ENCODE assay signal across 10 cellular contexts in the genomic region with DNA sequence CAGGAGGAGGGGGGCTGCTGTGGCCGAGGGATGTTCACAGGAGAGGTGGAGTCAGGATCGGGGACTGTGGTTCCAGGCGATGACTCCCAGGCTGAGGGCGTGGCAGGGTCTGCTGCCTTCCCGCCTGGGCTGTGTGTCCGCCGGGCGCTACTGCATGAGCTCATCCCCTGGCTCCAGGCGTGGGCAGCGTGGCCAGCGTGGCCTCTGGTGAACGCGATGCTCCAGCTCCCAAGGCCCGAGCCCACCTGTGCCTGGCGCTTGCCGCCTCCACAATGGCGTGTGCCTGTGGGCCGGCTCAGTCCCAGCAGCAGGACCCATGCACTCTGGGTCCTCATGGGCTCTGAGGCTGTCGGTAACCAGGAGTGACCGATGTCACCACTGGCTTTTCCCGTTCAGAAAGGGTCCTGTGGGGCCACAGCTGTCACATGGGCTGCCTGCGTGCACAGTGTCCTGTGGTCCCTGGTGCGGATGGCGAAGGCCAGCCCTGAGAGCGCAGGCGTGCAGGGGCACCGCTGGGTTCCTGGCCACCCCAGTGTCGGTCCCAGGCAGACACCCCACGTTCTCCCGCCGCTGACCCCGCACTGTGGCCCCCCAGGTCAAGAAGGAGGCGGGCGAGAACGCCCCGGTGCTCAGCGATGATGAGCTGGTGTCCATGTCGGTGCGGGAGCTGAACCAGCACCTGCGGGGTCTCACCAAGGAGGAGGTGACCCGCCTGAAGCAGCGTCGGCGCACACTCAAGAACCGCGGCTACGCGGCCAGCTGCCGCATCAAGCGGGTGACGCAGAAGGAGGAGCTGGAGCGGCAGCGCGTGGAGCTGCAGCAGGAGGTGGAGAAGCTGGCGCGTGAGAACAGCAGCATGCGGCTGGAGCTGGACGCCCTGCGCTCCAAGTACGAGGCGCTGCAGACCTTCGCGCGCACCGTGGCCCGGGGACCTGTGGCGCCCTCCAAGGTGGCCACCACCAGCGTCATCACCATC. TPM values are rescaled to one million over a fixed set of nuclear protein-coding genes. Genes with fewer than 3 reads are reported as not detected.
DNase-seq lines count a peak whose midpoint lies in the region; ATAC-seq, FAIRE-seq and TF ChIP-seq lines count a peak whose summit lies in the region.
"Had no signal": no experiment of that assay in that cellular context is flagged by ENCODE, and none has a peak within 500 bp of the region (broad histone marks: within the 10 kb centered on the region; RNA-seq: fewer than 3 reads in every experiment).

No MANE protein-coding gene starts in this region.

- DNase-seq in Daoy (ENCODE audit: low read depth): peak; percentile 62
- peak; percentile 82 for DNase-seq in coronary artery (ENCODE audit: low spot score)
- peak in 4 of 6 donors; percentile 32 to 83 (median 46) for DNase-seq in pancreas
- DNase-seq in T-cell: no peak
- DNase-seq in activated T-helper 1 cell treated with anti-CD3 and anti-CD28 coated beads, Interleukin-12 subunit alpha, Interleukin-12 subunit beta, Interleukin-2, Interleukin-4 antibody, amounts not matched to agents 30 ng/mL and 10 ng/mL and 1 ng/mL, durations not matched to agents 14 hours and 24 hours and 36 hours (ENCODE audit: low spot score): no peak
- DNase-seq: activated B cell treated with CpG ODN at 0.5 μM for 24 hours; activated naive CD4-positive, alpha-beta T cell treated with anti-CD3 and anti-CD28 coated beads, Interleukin-2, amount 10 ng/mL, durations not matched to agents 7 days and 5 days; C1 segment of cervical spinal cord; effector memory CD8-positive, alpha-beta T cell had no signal

- ATAC-seq in pancreas (no peak), T-cell (replicated peaks in 1 of 4) (no peak), GM19324 (IDR thresholded peaks at IDR 0.05; ENCODE audit: low FRiP score, unreplicated experiment) (no peak)
- ATAC-seq: effector memory CD8-positive, alpha-beta T cell had no signal

- POLR2A ChIA-PET in T-cell (lab: Charles Lee): no interaction called here

- H3K27me3 ChIP-seq in pancreas: no peaks in the 10 kb centered on the region

- TF ChIP-seq CTCF in coronary artery (IDR thresholded peaks at IDR 0.05): no peak
- no peak for TF ChIP-seq CTCF in pancreas (IDR thresholded peaks at IDR 0.05)

- H3K27ac ChIP-seq in coronary artery (peak overlapping the region; percentile 99 to 100), pancreas (peak overlapping the region in 1 of 4 donors; percentile 98)

- H3K4me3 ChIP-seq in coronary artery: peak overlapping the region; percentile 89
- no peak overlapping the region for H3K4me3 ChIP-seq in pancreas

- H3K9me3 Mint-ChIP-seq in T-cell: no peaks in the 10 kb centered on the region
- no peaks in the 10 kb centered on the region for H3K9me3 Mint-ChIP-seq in activated T-helper 1 cell treated with anti-CD3 and anti-CD28 coated beads, Interleukin-12 subunit alpha, Interleukin-12 subunit beta, Interleukin-2, Interleukin-4 antibody, amounts not matched to agents 30 ng/mL and 10 ng/mL and 1 ng/mL, durations not matched to agents 14 hours and 24 hours and 36 hours
- H3K9me3 Mint-ChIP-seq: activated B cell treated with CpG ODN at 0.5 μM for 24 hours; activated naive CD4-positive, alpha-beta T cell treated with anti-CD3 and anti-CD28 coated beads, Interleukin-2, amount 10 ng/mL, durations not matched to agents 7 days and 5 days; effector memory CD8-positive, alpha-beta T cell had no signal

- no peaks in the 10 kb centered on the region for H3K27me3 Mint-ChIP-seq in T-cell
- no peaks in the 10 kb centered on the region for H3K27me3 Mint-ChIP-seq in activated T-helper 1 cell treated with anti-CD3 and anti-CD28 coated beads, Interleukin-12 subunit alpha, Interleukin-12 subunit beta, Interleukin-2, Interleukin-4 antibody, amounts not matched to agents 30 ng/mL and 10 ng/mL and 1 ng/mL, durations not matched to agents 14 hours and 24 hours and 36 hours (ENCODE audit: insufficient read depth)
- H3K27me3 Mint-ChIP-seq: activated B cell treated with CpG ODN at 0.5 μM for 24 hours; activated naive CD4-positive, alpha-beta T cell treated with anti-CD3 and anti-CD28 coated beads, Interleukin-2, amount 10 ng/mL, durations not matched to agents 7 days and 5 days; effector memory CD8-positive, alpha-beta T cell had no signal

- peaks cover 13 to 34% (median 20%) of the 10 kb centered on the region in 3 donors for H3K4me1 ChIP-seq in pancreas

- intact Hi-C loops in pancreas (cut with DNase I): no loop called here
- intact Hi-C loops in activated T-helper 1 cell treated with anti-CD3 and anti-CD28 coated beads, Interleukin-12 subunit alpha, Interleukin-12 subunit beta, Interleukin-2, Interleukin-4 antibody, amounts not matched to agents 30 ng/mL and 10 ng/mL and 1 ng/mL, durations not matched to agents 14 hours and 24 hours and 36 hours (cut with micrococcal nuclease): no loop called here

- H3K4me1 Mint-ChIP-seq in T-cell: peaks cover 0 to 10% (median 8%) of the 10 kb centered on the region in 3 donors
- no peaks in the 10 kb centered on the region for H3K4me1 Mint-ChIP-seq in activated T-helper 1 cell treated with anti-CD3 and anti-CD28 coated beads, Interleukin-12 subunit alpha, Interleukin-12 subunit beta, Interleukin-2, Interleukin-4 antibody, amounts not matched to agents 30 ng/mL and 10 ng/mL and 1 ng/mL, durations not matched to agents 14 hours and 24 hours and 36 hours (ENCODE audit: low read depth)
- H3K4me1 Mint-ChIP-seq: activated B cell treated with CpG ODN at 0.5 μM for 24 hours had no signal

- FAIRE-seq in pancreas (lab: Jason Lieb, UNC): no peak

- WGBS in pancreas, 2 donors: 91% methylated on average over 65 to 68 of the region's 68 CpGs

- H3K9me3 ChIP-seq in pancreas: no peaks in the 10 kb centered on the region

- H3K4me3 Mint-ChIP-seq in T-cell: no peak overlapping the region
- no peak overlapping the region for H3K4me3 Mint-ChIP-seq in activated T-helper 1 cell treated with anti-CD3 and anti-CD28 coated beads, Interleukin-12 subunit alpha, Interleukin-12 subunit beta, Interleukin-2, Interleukin-4 antibody, amounts not matched to agents 30 ng/mL and 10 ng/mL and 1 ng/mL, durations not matched to agents 14 hours and 24 hours and 36 hours
- H3K4me3 Mint-ChIP-seq: activated B cell treated with CpG ODN at 0.5 μM for 24 hours; activated naive CD4-positive, alpha-beta T cell treated with anti-CD3 and anti-CD28 coated beads, Interleukin-2, amount 10 ng/mL, durations not matched to agents 7 days and 5 days; effector memory CD8-positive, alpha-beta T cell had no signal

- CTCF ChIA-PET in T-cell (lab: Charles Lee): interaction anchor here in 1 of 2 donors (0.5 kb wide), 1 partner anchor 29 kb away, joined by 3 read pairs; no protein-coding TSS in a partner anchor

- peaks cover 17% of the 10 kb centered on the region for H3K36me3 Mint-ChIP-seq in T-cell
- H3K36me3 Mint-ChIP-seq in activated T-helper 1 cell treated with anti-CD3 and anti-CD28 coated beads, Interleukin-12 subunit alpha, Interleukin-12 subunit beta, Interleukin-2, Interleukin-4 antibody, amounts not matched to agents 30 ng/mL and 10 ng/mL and 1 ng/mL, durations not matched to agents 14 hours and 24 hours and 36 hours (ENCODE audit: low read depth): peaks cover 2% of the 10 kb centered on the region

- peaks cover 8 to 39% (median 17%) of the 10 kb centered on the region in 3 donors for H3K36me3 ChIP-seq in pancreas

- H3K27ac Mint-ChIP-seq in T-cell: no peak overlapping the region
- H3K27ac Mint-ChIP-seq in activated T-helper 1 cell treated with anti-CD3 and anti-CD28 coated beads, Interleukin-12 subunit alpha, Interleukin-12 subunit beta, Interleukin-2, Interleukin-4 antibody, amounts not matched to agents 30 ng/mL and 10 ng/mL and 1 ng/mL, durations not matched to agents 14 hours and 24 hours and 36 hours: no peak overlapping the region
- H3K27ac Mint-ChIP-seq: activated B cell treated with CpG ODN at 0.5 μM for 24 hours; activated naive CD4-positive, alpha-beta T cell treated with anti-CD3 and anti-CD28 coated beads, Interleukin-2, amount 10 ng/mL, durations not matched to agents 7 days and 5 days had no signal

RNA-seq across cellular contexts. Expression of a gene that starts 9.1 kb away (rescaled TPM):
- total RNA-seq in Daoy (2014; rRNA removed; shearing (Covaris generic)): 19.8 and 25.8 TPM in 2 replicates
- total RNA-seq in pancreas (10 to 100 TPM; 21.1 to 43.2 (median 23.4) TPM), T-cell (10 to 100 TPM; 52.0 to 80.1 (median 73.8) TPM)
- polyA plus RNA-seq in pancreas: 10 to 100 TPM; 42.6 to 71.2 TPM
- total RNA-seq in activated T-helper 1 cell treated with anti-CD3 and anti-CD28 coated beads, Interleukin-12 subunit alpha, Interleukin-12 subunit beta, Interleukin-2, Interleukin-4 antibody, amounts not matched to agents 30 ng/mL and 10 ng/mL and 1 ng/mL, durations not matched to agents 14 hours and 24 hours and 36 hours: 48.1 and 51.7 TPM in 2 replicates

RNA-seq across cellular contexts. Expression of a gene that starts 16.4 kb away (rescaled TPM):
- total RNA-seq in Daoy (2014; rRNA removed; shearing (Covaris generic)): 1.7 and 5.9 TPM in 2 replicates
- 10 to 100 TPM; 15.2 to 27.5 (median 21.3) TPM for total RNA-seq in pancreas
- 10 to 100 TPM; 29.0 to 58.9 TPM for polyA plus RNA-seq in pancreas
- total RNA-seq in T-cell: under 1 TPM in 3 of 5 donors, not detected in 2; 0.18 to 0.38 (median 0.33) TPM
- total RNA-seq in activated T-helper 1 cell treated with anti-CD3 and anti-CD28 coated beads, Interleukin-12 subunit alpha, Interleukin-12 subunit beta, Interleukin-2, Interleukin-4 antibody, amounts not matched to agents 30 ng/mL and 10 ng/mL and 1 ng/mL, durations not matched to agents 14 hours and 24 hours and 36 hours: 0.03 TPM in 1 of 2 replicates, not detected in the other
- total RNA-seq: activated B cell treated with CpG ODN at 0.5 μM for 24 hours had no signal

RNA-seq across cellular contexts. Expression of a gene that starts 30.2 kb away (rescaled TPM):
- 107 and 130 TPM in 2 replicates for total RNA-seq in Daoy (2014; rRNA removed; shearing (Covaris generic))
- total RNA-seq in pancreas (10 to 100 TPM in 4 of 6 donors, 1 to 10 TPM in 2; 6.7 to 12.0 (median 11.0) TPM), T-cell (10 to 100 TPM; 17.6 to 28.5 (median 20.6) TPM)
- polyA plus RNA-seq in pancreas: 10 to 100 TPM; 45.6 to 46.1 TPM
- total RNA-seq in activated T-helper 1 cell treated with anti-CD3 and anti-CD28 coated beads, Interleukin-12 subunit alpha, Interleukin-12 subunit beta, Interleukin-2, Interleukin-4 antibody, amounts not matched to agents 30 ng/mL and 10 ng/mL and 1 ng/mL, durations not matched to agents 14 hours and 24 hours and 36 hours: 55.7 and 56.0 TPM in 2 replicates

RNA-seq across cellular contexts. Expression of a gene that starts 35.4 kb away (rescaled TPM):
- 42.9 and 61.6 TPM in 2 replicates for total RNA-seq in Daoy (2014; rRNA removed; shearing (Covaris generic))
- total RNA-seq in pancreas: 10 to 100 TPM; 45.0 to 73.2 (median 58.3) TPM
- polyA plus RNA-seq in pancreas: 100 to 1,000 TPM in 1 of 2 donors, 10 to 100 TPM in 1; 92.7 to 166 TPM
- 100 to 1,000 TPM; 102 to 147 (median 131) TPM for total RNA-seq in T-cell
- 94.3 and 97.9 TPM in 2 replicates for total RNA-seq in activated T-helper 1 cell treated with anti-CD3 and anti-CD28 coated beads, Interleukin-12 subunit alpha, Interleukin-12 subunit beta, Interleukin-2, Interleukin-4 antibody, amounts not matched to agents 30 ng/mL and 10 ng/mL and 1 ng/mL, durations not matched to agents 14 hours and 24 hours and 36 hours

Comparison
In these comparisons a context has a peak if more than half of its experiments do, and no peak if none do; other contexts are left out.
1. DNase-seq: peak in Daoy (single experiment), coronary artery (single experiment) and pancreas (4 of 6); none in T-cell (0 of 34) and activated T-helper 1 cell treated with anti-CD3 and anti-CD28 coated beads, Interleukin-12 subunit alpha, Interleukin-12 subunit beta, Interleukin-2, Interleukin-4 antibody, amounts not matched to agents 30 ng/mL and 10 ng/mL and 1 ng/mL, durations not matched to agents 14 hours and 24 hours and 36 hours (single experiment).